13 cellular contexts compared by ENCODE assay signal in the genomic region with DNA sequence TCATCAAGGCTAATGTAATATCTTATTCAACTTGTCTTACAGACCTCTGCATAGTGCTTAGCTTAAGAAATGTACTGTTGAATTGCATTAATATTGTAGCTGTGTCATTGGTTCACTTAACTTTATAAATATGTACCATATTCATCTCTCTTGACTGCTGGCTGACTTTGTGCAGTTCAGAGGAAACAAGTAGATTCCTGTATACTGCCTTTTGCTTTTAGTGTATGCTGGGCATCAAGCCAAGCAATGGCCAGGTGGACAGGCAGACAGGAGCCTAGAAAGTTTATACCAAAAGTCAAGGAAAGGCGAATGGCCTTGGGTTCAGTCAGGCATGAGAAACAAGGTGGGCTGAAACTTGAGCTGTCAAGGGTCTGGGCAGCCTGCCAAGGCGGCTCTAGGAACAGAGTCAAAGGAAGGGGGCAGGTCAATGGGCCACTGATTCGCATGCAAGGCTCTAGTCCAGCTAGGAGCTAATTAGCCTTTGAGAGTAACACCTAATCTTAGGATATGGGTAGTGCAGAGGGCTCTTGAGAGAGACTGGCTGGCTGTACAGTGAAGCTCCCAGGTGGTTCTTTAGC.
A peak's percentile ranks its signal among the peaks of the same experiment; 100 is the strongest.
DNase-seq lines count a peak whose midpoint lies in the region; ATAC-seq and TF ChIP-seq lines count a peak whose summit lies in the region.
"Had no signal": no experiment of that assay in that cellular context is flagged by ENCODE, and none has a peak within 500 bp of the region (broad histone marks: within the 10 kb centered on the region; RNA-seq: fewer than 3 reads in every experiment).

No MANE protein-coding gene starts in this region.

- in situ Hi-C loops in HAP-1 (cut with MboI; ENCODE audit: low sequenced_read_pairs) (no loop called here), GM23248 (cut with MboI) (no loop called here)

- H3K9ac ChIP-seq in GM23248, result no peak overlapping the region

- H3K4me2 ChIP-seq in GM23248 (ENCODE audit: unreplicated experiment), result no peak overlapping the region

- H3K4me1 ChIP-seq in HAP-1, result peaks cover 5% of the 10 kb centered on the region
- H3K4me1 ChIP-seq in GM23248 (ENCODE audit: insufficient read depth), result no peaks in the 10 kb centered on the region
- H3K4me1 ChIP-seq: Peyer's patch had no signal

- peaks cover 16% of the 10 kb centered on the region for H3K9me3 Mint-ChIP-seq in nephron

- H3F3A ChIP-seq in GM23248 (ENCODE audit: insufficient read depth), result no peaks in the 10 kb centered on the region

- peak overlapping the region; percentile 54 to 78 (median 77) for H3K27ac Mint-ChIP-seq in nephron

- H3K4me1 Mint-ChIP-seq in nephron, result peaks cover 25% of the 10 kb centered on the region

- no peaks in the 10 kb centered on the region for H4K20me1 ChIP-seq in GM23248 (ENCODE audit: insufficient read depth)

- H3K9me3 ChIP-seq in HAP-1 (no peaks in the 10 kb centered on the region; the same call in 1 of the 2 replicates), GM23248 (ENCODE audit: low read depth) (no peaks in the 10 kb centered on the region)
- H3K9me3 ChIP-seq: Peyer's patch, thoracic aorta had no signal

- no peaks in the 10 kb centered on the region for H3K9me2 ChIP-seq in GM23248 (ENCODE audit: insufficient read depth)

- DNase-seq in HAP-1 (ENCODE audit: low spot score in 2 of 2) (peak; percentile 14 to 73), NCI-H2029 treated with DMSO at 0.1 percent for 48 hours (lab: John Stamatoyannopoulos, UW) (peak; percentile 84), SW480 (ENCODE audit: low spot score) (peak; percentile 25), GM23248 (no peak), hepatic stellate cell (ENCODE audit: low spot score) (no peak), mucosa of gallbladder (ENCODE audit: low spot score) (no peak)
- DNase-seq: Kasumi-1, Peyer's patch had no signal

- H3K36me3 Mint-ChIP-seq in nephron (ENCODE audit: low read depth), result peaks cover 5% of the 10 kb centered on the region

- no peak overlapping the region for H3K4me3 Mint-ChIP-seq in nephron

- no peak overlapping the region for H2AFZ ChIP-seq in GM23248

- H3K4me3 ChIP-seq in HAP-1, result no peak overlapping the region
- no peak overlapping the region for H3K4me3 ChIP-seq in GM23248
- H3K4me3 ChIP-seq: Peyer's patch, thoracic aorta had no signal

- no peaks in the 10 kb centered on the region for H3K27me3 ChIP-seq in HAP-1 (ENCODE audit: low read depth)
- H3K27me3 ChIP-seq in GM23248 (replicated peaks; ENCODE audit: insufficient read depth), result no peaks in the 10 kb centered on the region; the same call in 1 of the 2 replicates
- H3K27me3 ChIP-seq: Peyer's patch had no signal

- H3K79me2 ChIP-seq in GM23248 (ENCODE audit: insufficient read depth), result no peaks in the 10 kb centered on the region

- 7 to 9% methylated on average over 3 of the region's 3 CpGs for WGBS in GM23248 (ENCODE audit: low coverage in 1 of 2, low lambda C conversion rate in 2 of 2, missing lambda C conversion rate in 2 of 2), 2 experiments

- H3K27me3 Mint-ChIP-seq in nephron (ENCODE audit: low read depth), result no peaks in the 10 kb centered on the region

- no peak overlapping the region for H3K27ac ChIP-seq in GM23248
- H3K27ac ChIP-seq: Peyer's patch, thoracic aorta, VCaP had no signal

- no peak for ATAC-seq in HG02938 (IDR thresholded peaks at IDR 0.05; ENCODE audit: unreplicated experiment)
- ATAC-seq: left colon had no signal

- TF ChIP-seq CTCF in nephron (IDR thresholded peaks at IDR 0.05; ENCODE audit: unreplicated experiment in 3 of 3), result no peak

- H3K36me3 ChIP-seq in HAP-1 (replicated peaks) (no peaks in the 10 kb centered on the region), GM23248 (ENCODE audit: low read depth) (no peaks in the 10 kb centered on the region)
- H3K36me3 ChIP-seq: Peyer's patch, thoracic aorta had no signal

Comparison
In these comparisons a context has a peak if more than half of its experiments do, and no peak if none do; other contexts are left out.
1. DNase-seq: peak in HAP-1 (2 of 2), NCI-H2029 treated with DMSO at 0.1 percent for 48 hours (single experiment) and SW480 (single experiment); none in GM23248 (single experiment), hepatic stellate cell (single experiment) and mucosa of gallbladder (single experiment).